In the genomic region with DNA sequence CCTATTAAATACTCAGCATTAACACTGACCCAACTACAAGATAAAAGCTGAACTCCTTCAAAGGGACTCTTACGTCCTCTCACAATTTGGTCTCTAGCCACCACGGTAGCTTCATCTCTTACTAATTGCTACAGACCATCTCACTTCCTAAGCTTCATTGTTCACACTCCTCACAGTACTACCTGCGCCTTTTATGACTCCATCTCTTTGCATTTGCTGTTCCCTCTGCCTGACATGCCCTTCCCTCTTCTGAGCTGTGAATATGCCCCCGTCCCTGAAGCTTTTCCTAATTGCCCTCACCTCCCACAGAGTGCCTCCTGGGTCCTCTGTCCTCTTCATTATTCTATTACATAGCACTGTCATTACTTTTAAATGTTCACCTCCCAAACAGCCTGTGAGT, we compare ENCODE assay signal across 9 cellular contexts. TPM values are rescaled to one million over a fixed set of nuclear protein-coding genes. Genes with fewer than 3 reads are reported as not detected.
DNase-seq lines count a peak whose midpoint lies in the region; ATAC-seq, FAIRE-seq and TF ChIP-seq lines count a peak whose summit lies in the region.
"Had no signal": no experiment of that assay in that cellular context is flagged by ENCODE, and none has a peak within 500 bp of the region (broad histone marks: within the 10 kb centered on the region; RNA-seq: fewer than 3 reads in every experiment).

No MANE protein-coding gene starts in this region.

- H3K36me3 Mint-ChIP-seq in GM23338 (ENCODE audit: low read depth): peaks cover 11% of the 10 kb centered on the region; the same call in 2 of the 3 replicates

- H3K27ac ChIP-seq in GM23338 (ENCODE audit: low read depth) (no peak overlapping the region), GM12878 (ENCODE audit: control insufficient read depth, insufficient read depth) (peak overlapping the region; percentile 88; the same call in 1 of the 2 replicates), muscle layer of colon (ENCODE audit: low read depth, low read length) (peak overlapping the region; percentile 53)

- in situ Hi-C loops in GM12878 (cut with MboI): no loop called here

- SMC1A ChIA-PET in GM12878 (lab: Charles Lee; ENCODE audit: uncharacterized antibody, unreplicated experiment): interaction anchor here (0.5 to 7.4 kb wide), 40 partner anchors 10 to 1545 kb away, joined by 3 to 76 read pairs (median 4); no protein-coding TSS in a partner anchor

- intact Hi-C loops in GM12878 (cut with micrococcal nuclease; ENCODE audit: unreplicated experiment): loop anchor here (5.0 kb wide), 5 partner anchors 46 to 451 kb away; partner anchors contain the start of genes NUDT4 and PLEKHG7

- peak overlapping the region; percentile 50 for H3K27ac Mint-ChIP-seq in GM23338

- H4K20me1 ChIP-seq in GM23338 (replicated peaks; ENCODE audit: insufficient read depth): no peaks in the 10 kb centered on the region
- no peaks in the 10 kb centered on the region for H4K20me1 ChIP-seq in GM12878 (ENCODE audit: control insufficient read depth, insufficient read depth)

- H2AFZ ChIP-seq in GM23338: no peak overlapping the region
- no peak overlapping the region for H2AFZ ChIP-seq in GM12878 (ENCODE audit: control insufficient read depth, low read depth, low read length)

- 72% methylated on average over 4 of the region's 4 CpGs for WGBS in GM12878 (ENCODE audit: insufficient coverage, insufficient replicate concordance, low lambda C conversion rate, missing lambda C conversion rate)

- DNase-seq in AG09309 (ENCODE audit: low read depth): no peak
- DNase-seq in GM23338 (ENCODE audit: low spot score): no peak
- no peak for DNase-seq in GM12878 (ENCODE audit: low read depth, low spot score)
- DNase-seq in NOMO-1 treated with dmso at 0.1 percent for 144 hours (lab: John Stamatoyannopoulos, UW; ENCODE audit: unreplicated experiment): no peak
- DNase-seq in NCI-H1048 (lab: John Stamatoyannopoulos, UW): no peak
- no peak for DNase-seq in cortex of kidney (lab: John Stamatoyannopoulos, UW)
- no peak for DNase-seq in HuH-7 (ENCODE audit: low spot score)
- DNase-seq: SIG-M5 had no signal

- H3K4me3 ChIP-seq in AG09309 (ENCODE audit: control insufficient read depth, low read depth, low read length) (peak overlapping the region; percentile 7), GM23338 (peak overlapping the region; percentile 66; the same call in 1 of the 2 replicates), GM12878 (peak overlapping the region; percentile 74), muscle layer of colon (ENCODE audit: low read depth in 1 of 2, low read length in 2 of 2) (no peak overlapping the region)

- H3K9ac ChIP-seq in GM12878 (ENCODE audit: control insufficient read depth, insufficient read depth, low read length) (0 out of 2 replicates have a peak overlapping the region, but pooled peaks have one; percentile 25), muscle layer of colon (ENCODE audit: low read length) (no peak overlapping the region)

- POLR2A ChIA-PET in GM12878 (lab: Charles Lee): interaction anchor here (0.5 to 2.9 kb wide), 15 partner anchors 9 to 487 kb away, joined by 3 to 11 read pairs (median 3); no protein-coding TSS in a partner anchor

- H3K4me3 Mint-ChIP-seq in GM23338: no peak overlapping the region

- no peak for TF ChIP-seq RAD21 in GM12878 (IDR thresholded peaks at IDR 0.05; ENCODE audit: insufficient read depth, low read depth, low read length)

- H3K36me3 ChIP-seq in GM23338 (ENCODE audit: insufficient read depth): no peaks in the 10 kb centered on the region
- no peaks in the 10 kb centered on the region for H3K36me3 ChIP-seq in GM12878 (ENCODE audit: control insufficient read depth in 2 of 2, insufficient read depth in 2 of 2, low read length in 1 of 2)
- no peaks in the 10 kb centered on the region for H3K36me3 ChIP-seq in muscle layer of colon (ENCODE audit: insufficient read depth, low read length)

- H3K27me3 ChIP-seq in GM23338 (ENCODE audit: insufficient read depth) (peaks cover 6% of the 10 kb centered on the region; the same call in 1 of the 2 replicates), GM12878 (replicated peaks in 1 of 2; ENCODE audit: control insufficient read depth in 2 of 2, insufficient read depth in 2 of 2, low read length in 1 of 2) (no peaks in the 10 kb centered on the region), muscle layer of colon (ENCODE audit: control insufficient read depth in 1 of 2, insufficient read depth in 2 of 2, low read length in 2 of 2) (no peaks in the 10 kb centered on the region)

- BruUV-seq in GM12878 (replicated peaks; lab: Mats Ljungman, UMichigan): no TSS peak

- H3F3A ChIP-seq in GM23338 (replicated peaks; ENCODE audit: low read depth): peaks cover 4% of the 10 kb centered on the region; the same call in 1 of the 2 replicates

- no peak for TF ChIP-seq EP300 in GM12878 (IDR thresholded peaks at IDR 0.05; ENCODE audit: borderline replicate concordance in 1 of 2, control insufficient read depth in 1 of 2, low read depth in 2 of 2, low read length in 2 of 2)

- peaks cover 24% of the 10 kb centered on the region for H3K4me1 ChIP-seq in GM23338 (ENCODE audit: insufficient read depth)
- H3K4me1 ChIP-seq in GM12878 (ENCODE audit: control insufficient read depth, insufficient read depth, low read length): peaks cover 6% of the 10 kb centered on the region
- H3K4me1 ChIP-seq in muscle layer of colon (ENCODE audit: insufficient read depth, low read length): peaks cover 35% of the 10 kb centered on the region

- H3K79me2 ChIP-seq in GM23338 (replicated peaks; ENCODE audit: insufficient read depth): peaks cover 59% of the 10 kb centered on the region
- peaks cover 57% of the 10 kb centered on the region for H3K79me2 ChIP-seq in GM12878 (ENCODE audit: control insufficient read depth, insufficient read depth, low read length)

- H3K27me3 Mint-ChIP-seq in GM23338 (ENCODE audit: insufficient read depth, low read depth, poor library complexity): peaks cover 5% of the 10 kb centered on the region

- H3K4me1 Mint-ChIP-seq in GM23338: peaks cover 30% of the 10 kb centered on the region

- no peak for TF ChIP-seq CTCF in AG09309 (IDR thresholded peaks at IDR 0.05; ENCODE audit: control insufficient read depth, insufficient read depth, low read depth, low read length, missing control alignments)
- TF ChIP-seq CTCF in GM23338 (conservative IDR thresholded peaks at IDR 0.05; ENCODE audit: low read depth in 2 of 2): no peak
- TF ChIP-seq CTCF in GM12878 (IDR thresholded peaks at IDR 0.05 in 2 of 3, conservative IDR thresholded peaks at IDR 0.05 in 1 of 3; ENCODE audit: control insufficient read depth in 2 of 3, extremely low read depth in 1 of 3, insufficient read depth in 1 of 3, low read depth in 3 of 3, low read length in 3 of 3): no peak

- no peak for TF ChIP-seq POLR2A in GM12878 (IDR thresholded peaks at IDR 0.05; ENCODE audit: low read depth, low read length)

- H3K4me2 ChIP-seq in GM23338 (peak overlapping the region; percentile 82), GM12878 (ENCODE audit: control insufficient read depth, insufficient read depth) (peak overlapping the region; percentile 85)

- no peak for ATAC-seq in GM23338
- peak; percentile 17 for ATAC-seq in GM12878

- RAD21 ChIA-PET in GM12878 (lab: Charles Lee; ENCODE audit: unreplicated experiment): interaction anchor here (0.6 to 3.6 kb wide), 22 partner anchors 26 to 1176 kb away, joined by 3 to 17 read pairs (median 3); no protein-coding TSS in a partner anchor

- no peaks in the 10 kb centered on the region for H3K9me2 ChIP-seq in GM23338 (ENCODE audit: insufficient read depth)

- FAIRE-seq in GM12878 (lab: Jason Lieb, UNC): no peak

- H3K9me3 Mint-ChIP-seq in GM23338: peaks cover 5% of the 10 kb centered on the region

- CTCF ChIA-PET in GM12878 (lab: Yijun Ruan, JAX): interaction anchor here (0.6 to 3.3 kb wide), 18 partner anchors 12 to 498 kb away, joined by 3 to 20 read pairs (median 6); no protein-coding TSS in a partner anchor

- peaks cover 2% of the 10 kb centered on the region; the same call in 1 of the 3 replicates for H3K9me3 ChIP-seq in GM12878 (replicated peaks; ENCODE audit: control insufficient read depth, insufficient read depth, low read length)
- no peaks in the 10 kb centered on the region for H3K9me3 ChIP-seq in muscle layer of colon (ENCODE audit: low read length)

TF ChIP-seq in GM12878, 131 proteins besides CTCF, POLR2A, EP300 and RAD21 (continues in another document):
- no peak for TF ChIP-seq NBN (IDR thresholded peaks at IDR 0.05)

RNA-seq across cellular contexts. Expression of gene EEA1, which starts 2.5 kb away (rescaled TPM):
- 10.0 and 12.5 TPM in 2 replicates for total RNA-seq in GM23338 (2014; rRNA removed; shearing (Covaris generic))
- 25.8 and 41.1 TPM in 2 replicates for polyA plus RNA-seq in GM23338 (2016; fragmentation: Nextera tagmentation; extraction: Ambion mirVana)
- 24.6 and 34.9 TPM in 2 replicates for total RNA-seq in GM12878 (2013; cell fraction: nucleolus; rRNA removed)
- 9.3 and 10.8 TPM in 2 replicates for total RNA-seq in GM12878 (2014; rRNA removed)
- total RNA-seq in GM12878 (2014; rRNA removed; fragmentation: Illumina TruSeq; extraction: Trizol): 17.3 and 21.7 TPM in 2 replicates
- 26.5 and 27.7 TPM in 2 replicates for total RNA-seq in GM12878 (2021)
- 2.3 TPM for polyA plus RNA-seq in GM12878 (2011; ENCODE audit: low read depth)
- 9.7 and 16.5 TPM in 2 replicates for polyA plus RNA-seq in GM12878 (2011; rRNA removed)
- polyA plus RNA-seq in GM12878 (2011; cell fraction: cytosol; rRNA removed): 2.1 and 2.2 TPM in 2 replicates
- 6.8 and 9.4 TPM in 2 replicates for polyA plus RNA-seq in GM12878 (2011; cell fraction: nucleus; rRNA removed)
- 4.1 and 7.0 TPM in 2 replicates for polyA plus RNA-seq in GM12878 (2012)
- 20.0 and 23.0 TPM in 2 replicates for polyA plus RNA-seq in GM12878 (2014; fragmentation: Illumina TruSeq; extraction: Trizol)
- 1 to 10 TPM; 5.5 to 9.5 TPM for polyA plus RNA-seq in GM12878 (2014; fragmentation: Nextera tagmentation; extraction: Ambion mirVana)
- 4.9 and 6.9 TPM in 2 replicates for polyA plus RNA-seq in GM12878 (2014; rRNA removed)
- polyA plus RNA-seq in GM12878 (2016; fragmentation: Nextera tagmentation; extraction: Ambion mirVana): 10 to 100 TPM; 38.4 to 40.3 TPM
- 5.9 and 11.0 TPM in 2 replicates for polyA minus RNA-seq in GM12878 (2011; rRNA and poly(A)+ RNA removed)
- 11.2 and 17.9 TPM in 2 replicates for polyA minus RNA-seq in GM12878 (2011; cell fraction: cytosol; rRNA and poly(A)+ RNA removed)
- polyA minus RNA-seq in GM12878 (2011; cell fraction: nucleus; rRNA and poly(A)+ RNA removed): 9.7 and 10.8 TPM in 2 replicates

Comparison
In these comparisons a context has a peak if more than half of its experiments do, and no peak if none do; other contexts are left out.
1. H3K4me3 ChIP-seq: peak in AG09309 (single experiment), GM23338 (single experiment) and GM12878 (single experiment); none in muscle layer of colon (0 of 2).